1 cellular context compared by ENCODE assay signal in genomic region chr12:91127296-91127695, GRCh38.
TF ChIP-seq lines count a peak whose summit lies in the region.

No MANE protein-coding gene starts in this region.

TF ChIP-seq in SK-N-SH treated with all-trans-retinoic acid at 6 μM for 48 hours, 23 proteins besides CTCF, POLR2A, EP300 and RAD21 (continued from another document):
- no peak for TF ChIP-seq ZNF565 (CRISPR knock-in tag; conservative IDR thresholded peaks at IDR 0.05; ENCODE audit: low read depth)
- TF ChIP-seq SNAI2 (CRISPR knock-in tag; IDR thresholded peaks at IDR 0.05): no peak
